In the genomic region with DNA sequence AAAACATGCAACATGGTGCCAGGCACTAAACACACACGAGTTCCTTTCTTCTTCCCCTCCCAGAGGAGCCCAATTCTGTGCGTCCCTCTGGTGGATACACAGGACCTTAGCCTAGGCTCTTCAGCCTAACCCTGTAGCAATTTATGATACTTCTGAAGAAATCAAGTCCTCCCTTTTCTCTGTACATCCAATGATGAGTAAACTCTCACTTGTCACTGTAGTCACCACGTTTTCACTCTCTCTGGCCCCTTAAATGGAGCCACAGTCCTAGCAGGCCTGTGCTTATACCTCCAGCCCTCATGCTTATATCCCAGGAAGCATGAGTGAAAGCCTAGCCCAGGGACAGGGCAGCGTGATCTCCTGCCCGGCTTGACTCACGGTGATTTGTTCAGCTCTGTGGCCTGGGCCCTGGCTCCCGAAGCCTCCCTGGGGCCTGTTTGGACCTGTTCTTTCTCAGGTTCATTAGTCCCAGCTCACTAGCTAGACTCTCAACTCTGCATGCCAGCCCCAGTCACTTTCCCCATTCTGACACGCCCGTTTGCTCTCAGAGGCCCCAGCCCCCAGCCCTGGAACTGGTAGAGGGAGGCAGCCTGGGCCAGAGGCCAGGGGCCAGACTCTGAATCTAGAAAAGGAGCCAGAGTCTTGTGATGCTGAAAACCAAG, we compare ENCODE assay signal across 11 cellular contexts. TPM values are rescaled to one million over a fixed set of nuclear protein-coding genes. Genes with fewer than 3 reads are reported as not detected.
DNase-seq lines count a peak whose midpoint lies in the region; ATAC-seq, FAIRE-seq and TF ChIP-seq lines count a peak whose summit lies in the region.
"Had no signal": no experiment of that assay in that cellular context is flagged by ENCODE, and none has a peak within 500 bp of the region (broad histone marks: within the 10 kb centered on the region; RNA-seq: fewer than 3 reads in every experiment).

No MANE protein-coding gene starts in this region.

- no peak for TF ChIP-seq EP300 in H1 (IDR thresholded peaks at IDR 0.05; ENCODE audit: borderline replicate concordance in 1 of 2, low read depth in 2 of 2, low read length in 2 of 2)

- H3K4me1 Mint-ChIP-seq in T-cell, result peaks cover 0 to 3% (median 0%) of the 10 kb centered on the region in 3 donors

- POLR2A ChIA-PET in H1 (lab: Charles Lee; ENCODE audit: partially characterized antibody), result interaction anchor here (1.1 kb wide), 1 partner anchor 85 kb away, joined by 3 read pairs; no protein-coding TSS in a partner anchor
- POLR2A ChIA-PET in T-cell (lab: Charles Lee), result interaction anchor here in 1 of 2 donors (0.6 kb wide), 1 partner anchor 262 kb away, joined by 3 read pairs; no protein-coding TSS in a partner anchor

- 0 out of 2 replicates have a peak overlapping the region, but pooled peaks have one; percentile 31 for H2BK15ac ChIP-seq in H1 (ENCODE audit: low read length)

- H2AFZ ChIP-seq in H1 (ENCODE audit: low read length), result no peak overlapping the region
- peak overlapping the region; percentile 51 for H2AFZ ChIP-seq in osteoblast (ENCODE audit: low read length)

- no peaks in the 10 kb centered on the region for H3K9me3 ChIP-seq in H1 (ENCODE audit: insufficient read depth in 2 of 2, low read depth in 1 of 2, low read length in 1 of 2)
- H3K9me3 ChIP-seq in osteoblast (ENCODE audit: low read depth, low read length), result no peaks in the 10 kb centered on the region

- H3K9ac ChIP-seq in H1 (replicated peaks in 1 of 4; ENCODE audit: extremely low read depth in 1 of 4, low read depth in 3 of 4, low read length in 3 of 4), result no peak overlapping the region

- 92% methylated on average over 9 of the region's 9 CpGs; no CpG with 5 or more reads in 1 of the 2 experiments for WGBS in H1 (ENCODE audit: extremely low coverage in 1 of 2, insufficient coverage in 1 of 2, insufficient read length in 1 of 2, insufficient replicate concordance in 2 of 2, low coverage in 1 of 2, low lambda C conversion rate in 2 of 2, missing lambda C conversion rate in 1 of 2), 2 experiments

- H2BK20ac ChIP-seq in H1 (ENCODE audit: low read length), result 0 out of 2 replicates have a peak overlapping the region, but pooled peaks have one; percentile 25

- no peaks in the 10 kb centered on the region for H3K36me3 Mint-ChIP-seq in T-cell
- H3K36me3 Mint-ChIP-seq: CD8-positive, alpha-beta T cell had no signal

- peak overlapping the region; percentile 6 for H2BK12ac ChIP-seq in H1 (ENCODE audit: low read depth, low read length)

- H3K4me1 ChIP-seq in H1 (replicated peaks in 1 of 4; ENCODE audit: control insufficient read depth in 3 of 4, insufficient read depth in 4 of 4, low read length in 3 of 4) (peaks cover 0 to 8% (median 4%) of the 10 kb centered on the region in 4 experiments; a peak in 5 of 7 replicates), osteoblast (ENCODE audit: insufficient read depth, low read length) (peaks cover 13% of the 10 kb centered on the region)

- no peaks in the 10 kb centered on the region for H3K27me3 Mint-ChIP-seq in T-cell

- no peak overlapping the region for H2BK5ac ChIP-seq in H1 (ENCODE audit: low read depth, low read length)

- CTCF ChIA-PET in H1 (lab: Charles Lee; ENCODE audit: partially characterized antibody) (interaction anchor here (1.1 to 3.1 kb wide), 8 partner anchors 9 to 78 kb away, joined by 3 to 14 read pairs (median 4); no protein-coding TSS in a partner anchor), T-cell (lab: Charles Lee) (interaction anchor here in 1 of 2 donors (0.6 kb wide), 1 partner anchor 82 kb away, joined by 4 read pairs; no protein-coding TSS in a partner anchor)

- H3K27ac ChIP-seq in H1 (ENCODE audit: low read depth, low read length) (no peak overlapping the region), osteoblast (ENCODE audit: low read depth, low read length) (peak overlapping the region; percentile 4)

- no peak overlapping the region for H3K23ac ChIP-seq in H1 (ENCODE audit: insufficient read length)

- no peaks in the 10 kb centered on the region for H3K9me3 Mint-ChIP-seq in T-cell
- H3K9me3 Mint-ChIP-seq: CD8-positive, alpha-beta T cell had no signal

- H3K4me3 ChIP-seq in H1 (ENCODE audit: extremely low read depth in 1 of 4, insufficient read depth in 2 of 4, low read depth in 3 of 4, low read length in 4 of 4) (no peak overlapping the region), osteoblast (ENCODE audit: insufficient read depth, low read length) (no peak overlapping the region)

- H3K4me3 Mint-ChIP-seq in T-cell, result no peak overlapping the region
- H3K4me3 Mint-ChIP-seq: CD8-positive, alpha-beta T cell had no signal

- H4K8ac ChIP-seq in H1 (ENCODE audit: extremely low read depth, insufficient read depth, low read length), result no peak overlapping the region

- ATAC-seq in HG02759 (IDR thresholded peaks at IDR 0.05; ENCODE audit: unreplicated experiment), result no peak
- ATAC-seq in T-cell (replicated peaks in 1 of 4), result no peak
- ATAC-seq: CD8-positive, alpha-beta T cell had no signal

- H3K79me2 ChIP-seq in H1 (ENCODE audit: control insufficient read depth in 1 of 2, insufficient read depth in 2 of 2, low read length in 2 of 2), result no peaks in the 10 kb centered on the region
- no peaks in the 10 kb centered on the region for H3K79me2 ChIP-seq in osteoblast (ENCODE audit: insufficient read depth, low read length)

- H4K91ac ChIP-seq in H1 (replicated peaks; ENCODE audit: insufficient read length, low read length), result peak overlapping the region; percentile 11

- H3K36me3 ChIP-seq in H1 (ENCODE audit: control insufficient read depth in 2 of 4, insufficient read depth in 4 of 4, low read length in 3 of 4) (no peaks in the 10 kb centered on the region), osteoblast (ENCODE audit: insufficient read depth, low read length) (no peaks in the 10 kb centered on the region)

- H3K27me3 ChIP-seq in H1 (replicated peaks in 1 of 4; ENCODE audit: control insufficient read depth in 3 of 4, extremely low read depth in 1 of 4, insufficient read depth in 3 of 4, low read length in 3 of 4), result no peaks in the 10 kb centered on the region
- H3K27me3 ChIP-seq in osteoblast (ENCODE audit: insufficient read depth, low read length), result no peaks in the 10 kb centered on the region

- H3K14ac ChIP-seq in H1 (ENCODE audit: insufficient read length), result no peak overlapping the region

- TF ChIP-seq CTCF in H1 (IDR thresholded peaks at IDR 0.05; ENCODE audit: control extremely low read depth in 1 of 3, insufficient read depth in 1 of 3, low read depth in 1 of 3, low read length in 3 of 3), result no peak
- TF ChIP-seq CTCF in osteoblast (IDR thresholded peaks at IDR 0.05; ENCODE audit: extremely low read depth, low read depth, low read length), result no peak

- TF ChIP-seq RAD21 in H1 (IDR thresholded peaks at IDR 0.05 in 1 of 2, conservative IDR thresholded peaks at IDR 0.05 in 1 of 2; ENCODE audit: low read depth in 2 of 2, low read length in 2 of 2), result no peak

- no peak overlapping the region for H3K4me2 ChIP-seq in H1 (ENCODE audit: insufficient read depth in 1 of 2, low read depth in 2 of 2, low read length in 2 of 2)
- H3K4me2 ChIP-seq in osteoblast (ENCODE audit: insufficient read depth, low read length), result no peak overlapping the region

- no peak overlapping the region for H3K56ac ChIP-seq in H1 (replicated peaks; ENCODE audit: insufficient read length, low read depth, low read length)

- TF ChIP-seq POLR2A in H1 (IDR thresholded peaks at IDR 0.05; ENCODE audit: control extremely low read depth in 1 of 2, low read depth in 2 of 2, low read length in 2 of 2), result no peak

- DNase-seq in AG20443 (ENCODE audit: low spot score) (peak; percentile 47), NCI-H1105 treated with DMSO at 0.1 percent for 48 hours (lab: John Stamatoyannopoulos, UW) (peak; percentile 45), H1 (ENCODE audit: low read depth in 1 of 2, low spot score in 2 of 2) (no peak), osteoblast (ENCODE audit: insufficient read length, low spot score, missing footprints) (no peak), T-cell (no peak), T-helper 1 cell (no peak), DMS153 treated with DMSO at 0.1 percent for 48 hours (lab: John Stamatoyannopoulos, UW; ENCODE audit: unreplicated experiment) (no peak)
- DNase-seq: CD8-positive, alpha-beta T cell; NCI-H2029; T-helper 9 cell had no signal

- peak overlapping the region; percentile 25; the same call in 1 of the 2 replicates for H2AK5ac ChIP-seq in H1 (ENCODE audit: low read depth, low read length)

- no peak overlapping the region for H2BK120ac ChIP-seq in H1 (replicated peaks; ENCODE audit: low read depth, low read length)

- no peaks in the 10 kb centered on the region for H3K79me1 ChIP-seq in H1 (ENCODE audit: low read depth, low read length)

- no peak overlapping the region for H3K18ac ChIP-seq in H1 (ENCODE audit: extremely low read depth, low read length)

- peak overlapping the region; percentile 14 for H3K4ac ChIP-seq in H1 (replicated peaks; ENCODE audit: insufficient read length, low read depth, low read length)

- no peak overlapping the region for H3K27ac Mint-ChIP-seq in T-cell
- H3K27ac Mint-ChIP-seq: CD8-positive, alpha-beta T cell had no signal

- H3K23me2 ChIP-seq in H1 (ENCODE audit: low read depth, low read length), result no peaks in the 10 kb centered on the region; the same call in 1 of the 2 replicates

- no peak overlapping the region for H4K5ac ChIP-seq in H1 (ENCODE audit: insufficient read length, low read depth, low read length)

- H4K20me1 ChIP-seq in H1 (replicated peaks in 1 of 2; ENCODE audit: control insufficient read depth in 1 of 2, insufficient read depth in 2 of 2, low read length in 2 of 2), result no peaks in the 10 kb centered on the region
- no peaks in the 10 kb centered on the region for H4K20me1 ChIP-seq in osteoblast (ENCODE audit: insufficient read depth, low read length)

- no peak for FAIRE-seq in H1 (lab: Jason Lieb, UNC)

TF ChIP-seq in H1, 55 proteins besides CTCF, POLR2A, EP300 and RAD21 (continues in another document):
- TF ChIP-seq BACH1 (IDR thresholded peaks at IDR 0.05; ENCODE audit: low read length), result no peak
- TF ChIP-seq NRF1 (IDR thresholded peaks at IDR 0.05; ENCODE audit: low read depth, low read length), result no peak
- TF ChIP-seq NANOG (IDR thresholded peaks at IDR 0.05; ENCODE audit: insufficient read depth, low read depth, low read length, poor library complexity, severe bottlenecking), result no peak

RNA-seq across cellular contexts. Expression of gene PLEKHG3, which starts 24.1 kb away (rescaled TPM):
- 89.1 and 90.6 TPM in 2 replicates for total RNA-seq in H1 (2021; fragmentation: NEBNext Ultra II Directional; extraction: Animal tissue kit (Norgen Biotek cat#: 25700))
- polyA plus RNA-seq in H1 (2011; rRNA removed), result 43.4 and 52.2 TPM in 2 replicates
- polyA plus RNA-seq in H1 (2011; cell fraction: cytosol; rRNA removed), result 47.9 TPM
- 122 TPM for polyA plus RNA-seq in H1 (2011; cell fraction: nucleus; rRNA removed)
- polyA plus RNA-seq in H1 (2012, experiment 1 of 2), result 38.4 to 58.9 TPM (median 52.0 TPM) in 4 replicates
- polyA plus RNA-seq in H1 (2012, experiment 2 of 2), result 33.1 TPM
- 25.1 TPM for polyA plus RNA-seq in H1 (2013, experiment 1 of 2)
- 24.3 TPM for polyA plus RNA-seq in H1 (2013, experiment 2 of 2)
- polyA minus RNA-seq in H1 (2011; rRNA and poly(A)+ RNA removed), result 67.8 and 88.3 TPM in 2 replicates
- polyA minus RNA-seq in H1 (2011; cell fraction: cytosol; rRNA and poly(A)+ RNA removed), result 45.6 TPM
- polyA minus RNA-seq in H1 (2011; cell fraction: nucleus; rRNA and poly(A)+ RNA removed), result 80.2 TPM
- total RNA-seq in osteoblast (2.9 and 5.4 TPM in 2 replicates), T-cell (10 to 100 TPM; 12.4 to 58.2 (median 27.3) TPM)

Comparison
In these comparisons a context has a peak if more than half of its experiments do, and no peak if none do; other contexts are left out.
1. DNase-seq: peak in AG20443 (single experiment) and NCI-H1105 treated with DMSO at 0.1 percent for 48 hours (single experiment); none in H1 (0 of 2), osteoblast (single experiment), T-cell (0 of 34), T-helper 1 cell (0 of 5) and DMS153 treated with DMSO at 0.1 percent for 48 hours (single experiment).